ENCODE assay signal across 1 cellular context in the genomic region with DNA sequence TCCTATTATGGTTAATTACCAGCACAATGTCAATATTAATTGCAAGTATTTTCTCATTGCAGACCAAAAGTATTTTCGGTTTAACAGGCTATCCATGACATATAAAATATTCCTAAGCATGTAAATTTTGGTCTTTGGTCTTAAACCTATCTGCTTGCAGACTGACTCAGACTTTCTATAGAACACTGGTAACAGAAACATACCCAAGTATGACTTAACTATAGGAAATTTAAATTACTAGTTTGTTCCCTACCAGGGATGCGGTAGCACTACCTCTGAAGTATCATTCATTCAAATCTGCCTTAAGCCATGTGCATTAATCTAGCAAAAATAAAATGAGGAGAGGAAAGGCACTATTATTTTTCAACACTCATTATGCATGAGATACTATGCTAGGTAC.
TF ChIP-seq lines count a peak whose summit lies in the region.

No MANE protein-coding gene starts in this region.

TF ChIP-seq in GM12878, 131 proteins besides CTCF, POLR2A, EP300 and RAD21:
- TF ChIP-seq STAT3 (IDR thresholded peaks at IDR 0.05; ENCODE audit: low read depth, low read length), result no peak
